16 cellular contexts compared by ENCODE assay signal in genomic region chr6:25042984-25043725, GRCh38.
DNase-seq lines count a peak whose midpoint lies in the region; ATAC-seq and TF ChIP-seq lines count a peak whose summit lies in the region.
"Had no signal": no experiment of that assay in that cellular context is flagged by ENCODE, and none has a peak within 500 bp of the region (broad histone marks: within the 10 kb centered on the region; RNA-seq: fewer than 3 reads in every experiment).

No MANE protein-coding gene starts in this region.

- peak overlapping the region; percentile 81 for H3K27ac ChIP-seq in OCI-LY1 (ENCODE audit: low read depth, low read length, poor library complexity, severe bottlenecking)
- H3K27ac ChIP-seq: left ventricle myocardium inferior had no signal

- peaks cover 38% of the 10 kb centered on the region for H3K79me2 ChIP-seq in OCI-LY1 (ENCODE audit: insufficient read depth, low read length)

- H3K36me3 ChIP-seq in OCI-LY1 (ENCODE audit: insufficient read depth, low read length) = peaks cover 6% of the 10 kb centered on the region
- H3K36me3 ChIP-seq: left ventricle myocardium inferior, Peyer's patch had no signal

- peak overlapping the region; percentile 91 for H3K4me3 Mint-ChIP-seq in memory B cell

- H3K9me3 ChIP-seq in OCI-LY1 (ENCODE audit: low read length) = no peaks in the 10 kb centered on the region
- H3K9me3 ChIP-seq: Peyer's patch had no signal

- peak overlapping the region; percentile 93 for H3K4me2 ChIP-seq in OCI-LY1 (ENCODE audit: low read length)

- 0 out of 2 replicates have a peak overlapping the region, but pooled peaks have one; percentile 37 for H2AFZ ChIP-seq in OCI-LY1 (ENCODE audit: low read length)

- TF ChIP-seq CTCF in OCI-LY1 (IDR thresholded peaks at IDR 0.05; ENCODE audit: low read length) = no peak

- no peaks in the 10 kb centered on the region for H3K27me3 ChIP-seq in OCI-LY1 (ENCODE audit: insufficient read depth, low read length)
- H3K27me3 ChIP-seq: Peyer's patch had no signal

- H3K27ac Mint-ChIP-seq in memory B cell = peak overlapping the region; percentile 97

- DNase-seq in NOMO-1 treated with DMSO at 0.1 percent for 48 hours (lab: John Stamatoyannopoulos, UW; ENCODE audit: unreplicated experiment) (peak; percentile 28), NOMO-1 treated with dmso at 0.1 percent for 144 hours (lab: John Stamatoyannopoulos, UW; ENCODE audit: unreplicated experiment) (no peak), memory B cell (ENCODE audit: low spot score in 2 of 2) (no peak), D341Med (ENCODE audit: low spot score) (no peak), mucosa of gallbladder (ENCODE audit: low spot score) (no peak)
- DNase-seq in central memory CD4-positive, alpha-beta T cell = no peak
- DNase-seq: 8988T, amygdala, COR-L47, left ventricle myocardium inferior, NCI-H1694, NCI-H510A treated with DMSO at 0.1 percent for 48 hours, substantia nigra had no signal

- H3K9ac ChIP-seq in OCI-LY1 (ENCODE audit: low read length) = peak overlapping the region; percentile 83; the same call in 1 of the 2 replicates

- no peaks in the 10 kb centered on the region for H3K9me2 ChIP-seq in OCI-LY1 (ENCODE audit: low read depth, low read length)

- no peaks in the 10 kb centered on the region for H3K36me3 Mint-ChIP-seq in memory B cell

- H3K4me3 ChIP-seq in OCI-LY1 (ENCODE audit: low read depth, low read length, poor library complexity, severe bottlenecking) = peak overlapping the region; percentile 84
- H3K4me3 ChIP-seq: left ventricle myocardium inferior had no signal

- H3K4me1 Mint-ChIP-seq in memory B cell = peaks cover 48% of the 10 kb centered on the region

- peaks cover 47% of the 10 kb centered on the region for H3K4me1 ChIP-seq in OCI-LY1 (ENCODE audit: insufficient read depth, low read length, severe bottlenecking)
- H3K4me1 ChIP-seq: left ventricle myocardium inferior had no signal

- peaks cover 5% of the 10 kb centered on the region; the same call in 1 of the 2 replicates for H3F3A ChIP-seq in OCI-LY1 (ENCODE audit: insufficient read depth, low read length)

- no peaks in the 10 kb centered on the region for H4K20me1 ChIP-seq in OCI-LY1 (ENCODE audit: insufficient read depth, low read length)

- no peaks in the 10 kb centered on the region for H3K9me3 Mint-ChIP-seq in memory B cell

- no peaks in the 10 kb centered on the region for H3K27me3 Mint-ChIP-seq in memory B cell

- ATAC-seq in GM19351 (IDR thresholded peaks at IDR 0.05; ENCODE audit: unreplicated experiment) (peak; percentile 27), memory B cell (ENCODE audit: low read depth) (peak; percentile 73)
